Comparison of ENCODE assay signal across 26 cellular contexts in the genomic region with DNA sequence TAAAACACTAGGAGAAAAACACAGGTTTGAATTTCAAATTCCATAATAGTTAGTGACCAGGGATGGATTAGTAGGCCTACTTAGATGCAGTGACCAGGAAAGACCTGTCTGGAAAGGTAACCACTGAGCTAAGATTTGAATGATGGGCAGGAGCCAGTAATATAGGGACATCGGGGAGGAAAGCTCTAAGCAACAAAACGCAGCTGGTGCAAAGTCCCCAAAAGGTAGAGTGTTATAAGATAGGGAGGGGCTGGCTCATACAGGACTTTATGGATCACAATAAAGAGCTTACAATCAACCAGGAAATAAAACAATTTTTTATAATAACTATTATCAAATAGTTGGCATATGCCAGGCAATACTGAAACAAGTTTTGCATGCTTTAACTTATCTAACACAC.
"Had no signal": no experiment of that assay in that cellular context is flagged by ENCODE, and none has a peak within 500 bp of the region (broad histone marks: within the 10 kb centered on the region; RNA-seq: fewer than 3 reads in every experiment).

No MANE protein-coding gene starts in this region.

- H3K36me3 Mint-ChIP-seq: mesothelial cell of epicardium; naive thymus-derived CD4-positive, alpha-beta T cell; natural killer cell treated with Interleukin-12 subunit alpha and Interleukin-12 subunit beta and Interleukin-15 and Interleukin-18, amount 100 ng/mL, for 72 hours; stimulated activated naive B cell treated with anti-CD40 and anti-IgM and Interleukin-4, amounts not matched to agents 10 μg/mL and 1 μg/mL and 100 μg/mL, for 72 hours; type B pancreatic cell had no signal

- DNase-seq: heart left ventricle; hypothalamus; immature natural killer cell; kidney; left ventricle myocardium inferior; mesendoderm; naive thymus-derived CD4-positive, alpha-beta T cell; nucleus accumbens; right lobe of liver; stimulated activated CD4-positive, alpha-beta T cell treated with anti-CD3 and anti-CD28 coated beads, Interleukin-12 subunit alpha, Interleukin-12 subunit beta, amount 100 ng/mL, for 4 hours; stimulated activated CD4-positive, alpha-beta T cell treated with anti-CD3 and anti-CD28 coated beads, Interleukin-15, amount 100 ng/mL, for 24 hours; stimulated activated CD4-positive, alpha-beta T cell treated with anti-CD3 and anti-CD28 coated beads, Interleukin-2, amount 100 ng/mL, for 24 hours; stimulated activated CD4-positive, alpha-beta T cell treated with anti-CD3 and anti-CD28 coated beads, Interleukin-4, amount 100 ng/mL, for 1 hour; stimulated activated naive B cell treated with anti-CD40 and anti-IgM and Interleukin-4, amounts not matched to agents 10 μg/mL and 1 μg/mL and 100 μg/mL, for 72 hours; tibial artery; uterus had no signal

- H3K4me3 ChIP-seq: heart left ventricle, left ventricle myocardium inferior, lung, right atrium auricular region, right lobe of liver, suprapubic skin, thoracic aorta, tibial artery, uterus had no signal

- H3K4me1 Mint-ChIP-seq: immature natural killer cell; naive thymus-derived CD4-positive, alpha-beta T cell; stimulated activated naive B cell treated with anti-CD40 and anti-IgM and Interleukin-4, amounts not matched to agents 10 μg/mL and 1 μg/mL and 100 μg/mL, for 72 hours had no signal

- H3K9me3 ChIP-seq: heart left ventricle, left ventricle myocardium inferior, right atrium auricular region, right lobe of liver, suprapubic skin, thoracic aorta, tibial artery, uterus had no signal

- H3K4me1 ChIP-seq: parathyroid adenoma, right atrium auricular region, suprapubic skin, tibial artery, uterus had no signal

- H3K27ac Mint-ChIP-seq: immature natural killer cell; mesothelial cell of epicardium; naive thymus-derived CD4-positive, alpha-beta T cell; natural killer cell treated with Interleukin-12 subunit alpha and Interleukin-12 subunit beta and Interleukin-15 and Interleukin-18, amount 100 ng/mL, for 72 hours; progenitor cell of endocrine pancreas; stimulated activated naive B cell treated with anti-CD40 and anti-IgM and Interleukin-4, amounts not matched to agents 10 μg/mL and 1 μg/mL and 100 μg/mL, for 72 hours; stimulated activated naive CD8-positive, alpha-beta T cell treated with anti-CD3 and anti-CD28 coated beads, Interleukin-15, Interleukin-2, amounts not matched to agents 100 ng/mL and 50 ng/mL, for 24 hours; type B pancreatic cell had no signal

- H3K27me3 ChIP-seq: heart left ventricle, right atrium auricular region, right lobe of liver, suprapubic skin, tibial artery, uterus had no signal

- H3K9me3 Mint-ChIP-seq: mesothelial cell of epicardium; stimulated activated naive B cell treated with anti-CD40 and anti-IgM and Interleukin-4, amounts not matched to agents 10 μg/mL and 1 μg/mL and 100 μg/mL, for 72 hours; stimulated activated naive CD8-positive, alpha-beta T cell treated with anti-CD3 and anti-CD28 coated beads, Interleukin-15, Interleukin-2, amounts not matched to agents 100 ng/mL and 50 ng/mL, for 24 hours; type B pancreatic cell had no signal

- H3K4me3 Mint-ChIP-seq: immature natural killer cell; mesothelial cell of epicardium; naive thymus-derived CD4-positive, alpha-beta T cell; natural killer cell treated with Interleukin-12 subunit alpha and Interleukin-12 subunit beta and Interleukin-15 and Interleukin-18, amount 100 ng/mL, for 72 hours; stimulated activated naive B cell treated with anti-CD40 and anti-IgM and Interleukin-4, amounts not matched to agents 10 μg/mL and 1 μg/mL and 100 μg/mL, for 72 hours; stimulated activated naive CD8-positive, alpha-beta T cell treated with anti-CD3 and anti-CD28 coated beads, Interleukin-15, Interleukin-2, amounts not matched to agents 100 ng/mL and 50 ng/mL, for 24 hours; type B pancreatic cell had no signal

- H3K36me3 ChIP-seq: heart left ventricle, left ventricle myocardium inferior, right atrium auricular region, right lobe of liver, suprapubic skin, thoracic aorta, tibial artery, uterus had no signal

- H3K27ac ChIP-seq: heart left ventricle, left ventricle myocardium inferior, parathyroid adenoma, right atrium auricular region, right lobe of liver, suprapubic skin, thoracic aorta, tibial artery, uterus had no signal

- H3K27me3 Mint-ChIP-seq: naive thymus-derived CD4-positive, alpha-beta T cell; natural killer cell treated with Interleukin-12 subunit alpha and Interleukin-12 subunit beta and Interleukin-15 and Interleukin-18, amount 100 ng/mL, for 72 hours; progenitor cell of endocrine pancreas; stimulated activated naive B cell treated with anti-CD40 and anti-IgM and Interleukin-4, amounts not matched to agents 10 μg/mL and 1 μg/mL and 100 μg/mL, for 72 hours; stimulated activated naive CD8-positive, alpha-beta T cell treated with anti-CD3 and anti-CD28 coated beads, Interleukin-15, Interleukin-2, amounts not matched to agents 100 ng/mL and 50 ng/mL, for 24 hours; type B pancreatic cell had no signal

- ATAC-seq: heart left ventricle; naive thymus-derived CD4-positive, alpha-beta T cell; natural killer cell treated with Interleukin-12 subunit alpha and Interleukin-12 subunit beta and Interleukin-15 and Interleukin-18, amount 100 ng/mL, for 72 hours; right lobe of liver; stimulated activated naive B cell treated with anti-CD40 and anti-IgM and Interleukin-4, amounts not matched to agents 10 μg/mL and 1 μg/mL and 100 μg/mL, for 72 hours had no signal
